Comparison of ENCODE assay signal across 25 cellular contexts in genomic region chr14:80493620-80494019, GRCh38.
"Had no signal": no experiment of that assay in that cellular context is flagged by ENCODE, and none has a peak within 500 bp of the region (broad histone marks: within the 10 kb centered on the region; RNA-seq: fewer than 3 reads in every experiment).

No MANE protein-coding gene starts in this region.

- H3K36me3 ChIP-seq: right lobe of liver, stomach, suprapubic skin, tibial artery, upper lobe of right lung had no signal

- H3K9me3 ChIP-seq: right lobe of liver, stomach, suprapubic skin, tibial artery, upper lobe of right lung had no signal

- ATAC-seq: esophagus mucosa; left ventricle myocardium superior; right lobe of liver; stimulated activated naive B cell treated with anti-CD40 and anti-IgM and Interleukin-4, amounts not matched to agents 10 μg/mL and 1 μg/mL and 100 μg/mL, for 72 hours; upper lobe of right lung had no signal

- H3K27me3 ChIP-seq: right lobe of liver, stomach, suprapubic skin, tibial artery, upper lobe of right lung had no signal

- H3K36me3 Mint-ChIP-seq: activated naive CD4-positive, alpha-beta T cell treated with anti-CD3 and anti-CD28 coated beads, Interleukin-2, amount 10 ng/mL, durations not matched to agents 7 days and 5 days; stimulated activated naive B cell treated with anti-CD40 and anti-IgM and Interleukin-4, amounts not matched to agents 10 μg/mL and 1 μg/mL and 100 μg/mL, for 72 hours had no signal

- H3K9me3 Mint-ChIP-seq: activated naive CD4-positive, alpha-beta T cell treated with anti-CD3 and anti-CD28 coated beads, Interleukin-2, amount 10 ng/mL, durations not matched to agents 7 days and 5 days; activated T-helper 1 cell treated with anti-CD3 and anti-CD28 coated beads, Interleukin-12 subunit alpha, Interleukin-12 subunit beta, Interleukin-2, Interleukin-4 antibody, amounts not matched to agents 30 ng/mL and 10 ng/mL and 1 ng/mL, durations not matched to agents 14 hours and 24 hours and 36 hours; nephron; stimulated activated naive B cell treated with anti-CD40 and anti-IgM and Interleukin-4, amounts not matched to agents 10 μg/mL and 1 μg/mL and 100 μg/mL, for 72 hours; T-helper 2 cell treated with Interferon-gamma antibody and Interleukin-4, amounts not matched to agents 5 μg/mL and 100 μg/mL, for 36 hours had no signal

- H3K4me1 Mint-ChIP-seq: stimulated activated naive B cell treated with anti-CD40 and anti-IgM and Interleukin-4, amounts not matched to agents 10 μg/mL and 1 μg/mL and 100 μg/mL, for 72 hours had no signal

- H3K27me3 Mint-ChIP-seq: activated naive CD4-positive, alpha-beta T cell treated with anti-CD3 and anti-CD28 coated beads, Interleukin-2, amount 10 ng/mL, durations not matched to agents 7 days and 5 days; stimulated activated naive B cell treated with anti-CD40 and anti-IgM and Interleukin-4, amounts not matched to agents 10 μg/mL and 1 μg/mL and 100 μg/mL, for 72 hours had no signal

- H3K27ac Mint-ChIP-seq: activated naive CD4-positive, alpha-beta T cell treated with anti-CD3 and anti-CD28 coated beads, Interleukin-2, amount 10 ng/mL, durations not matched to agents 7 days and 5 days; activated T-helper 1 cell treated with anti-CD3 and anti-CD28 coated beads, Interleukin-12 subunit alpha, Interleukin-12 subunit beta, Interleukin-2, Interleukin-4 antibody, amounts not matched to agents 30 ng/mL and 10 ng/mL and 1 ng/mL, durations not matched to agents 14 hours and 24 hours and 36 hours; nephron; progenitor cell of endocrine pancreas; stimulated activated naive B cell treated with anti-CD40 and anti-IgM and Interleukin-4, amounts not matched to agents 10 μg/mL and 1 μg/mL and 100 μg/mL, for 72 hours; T-helper 2 cell treated with Interferon-gamma antibody and Interleukin-4, amounts not matched to agents 5 μg/mL and 100 μg/mL, for 36 hours had no signal

- H3K27ac ChIP-seq: right lobe of liver, stomach, suprapubic skin, tibial artery, upper lobe of right lung had no signal

- H3K4me1 ChIP-seq: right lobe of liver, upper lobe of right lung had no signal

- H3K4me3 ChIP-seq: right lobe of liver, stomach, suprapubic skin, tibial artery, upper lobe of right lung had no signal

- H3K4me3 Mint-ChIP-seq: activated naive CD4-positive, alpha-beta T cell treated with anti-CD3 and anti-CD28 coated beads, Interleukin-2, amount 10 ng/mL, durations not matched to agents 7 days and 5 days; activated T-helper 1 cell treated with anti-CD3 and anti-CD28 coated beads, Interleukin-12 subunit alpha, Interleukin-12 subunit beta, Interleukin-2, Interleukin-4 antibody, amounts not matched to agents 30 ng/mL and 10 ng/mL and 1 ng/mL, durations not matched to agents 14 hours and 24 hours and 36 hours; nephron; stimulated activated naive B cell treated with anti-CD40 and anti-IgM and Interleukin-4, amounts not matched to agents 10 μg/mL and 1 μg/mL and 100 μg/mL, for 72 hours; T-helper 2 cell treated with Interferon-gamma antibody and Interleukin-4, amounts not matched to agents 5 μg/mL and 100 μg/mL, for 36 hours had no signal

- DNase-seq: activated CD4-positive, alpha-beta T cell treated with anti-CD3 and anti-CD28 coated beads for 4 hours; activated CD4-positive, alpha-beta T cell treated with anti-CD3 and anti-CD28 coated beads, Interleukin-2, amount 50 U/mL, for 48 hours; activated CD8-positive, alpha-beta memory T cell treated with anti-CD3 and anti-CD28 coated beads for 24 hours; activated gamma-delta T cell; activated naive CD4-positive, alpha-beta T cell treated with anti-CD3 and anti-CD28 coated beads, Interleukin-2, amount 10 ng/mL, durations not matched to agents 7 days and 5 days; activated T-cell treated with anti-CD3 and anti-CD28 coated beads, Interleukin-2, amount 50 U/mL, for 1 hour; amygdala; cortex of kidney; foreskin melanocyte; islet precursor cell; left ventricle myocardium superior; right lobe of liver; small intestine; stimulated activated CD4-positive, alpha-beta T cell treated with anti-CD3 and anti-CD28 coated beads, Interleukin-1b, Interleukin-23, amount 100 ng/mL, for 48 hours; stimulated activated naive B cell treated with anti-CD40 and anti-IgM and Interleukin-4, amounts not matched to agents 10 μg/mL and 1 μg/mL and 100 μg/mL, for 72 hours; stomach; T-helper 1 cell; tibial artery; upper lobe of right lung had no signal
